In genomic region chr17:17223736-17224135, GRCh38 we compare ENCODE assay signal across 24 cellular contexts. TPM values are rescaled to one million over a fixed set of nuclear protein-coding genes. Genes with fewer than 3 reads are reported as not detected.
DNase-seq lines count a peak whose midpoint lies in the region; FAIRE-seq and TF ChIP-seq lines count a peak whose summit lies in the region.
"Had no signal": no experiment of that assay in that cellular context is flagged by ENCODE, and none has a peak within 500 bp of the region (broad histone marks: within the 10 kb centered on the region; RNA-seq: fewer than 3 reads in every experiment).

No MANE protein-coding gene starts in this region.

- peaks cover 77% of the 10 kb centered on the region for H3K79me2 ChIP-seq in osteoblast (ENCODE audit: insufficient read depth, low read length)

- H2AFZ ChIP-seq in osteoblast (ENCODE audit: low read length): no peak overlapping the region

- H3K9me3 ChIP-seq in kidney (ENCODE audit: control insufficient read depth in 1 of 2, low read length in 2 of 2): no peaks in the 10 kb centered on the region
- no peaks in the 10 kb centered on the region for H3K9me3 ChIP-seq in osteoblast (ENCODE audit: low read depth, low read length)
- H3K9me3 ChIP-seq: A549, BE2C, HAP-1 had no signal

- TF ChIP-seq CTCF in kidney (IDR thresholded peaks at IDR 0.05; ENCODE audit: borderline replicate concordance, extremely low read depth, insufficient read depth): no peak
- TF ChIP-seq CTCF in osteoblast (IDR thresholded peaks at IDR 0.05; ENCODE audit: extremely low read depth, low read depth, low read length): no peak

- no peaks in the 10 kb centered on the region for H3K4me1 ChIP-seq in kidney (ENCODE audit: control insufficient read depth in 1 of 2, insufficient read depth in 1 of 2, low read depth in 1 of 2, low read length in 2 of 2)
- no peaks in the 10 kb centered on the region for H3K4me1 ChIP-seq in osteoblast (ENCODE audit: insufficient read depth, low read length)
- H3K4me1 ChIP-seq: A549, HAP-1 had no signal

- H3K9ac ChIP-seq in kidney (ENCODE audit: low read length in 2 of 2): no peak overlapping the region

- H3K27ac ChIP-seq in kidney (ENCODE audit: low read depth in 2 of 2, low read length in 2 of 2): no peak overlapping the region
- no peak overlapping the region for H3K27ac ChIP-seq in osteoblast (ENCODE audit: low read depth, low read length)
- H3K27ac ChIP-seq: A549 had no signal

- H3K4me1 Mint-ChIP-seq in activated naive CD4-positive, alpha-beta T cell treated with anti-CD3 and anti-CD28 coated beads, Interleukin-2, amount 10 ng/mL, durations not matched to agents 7 days and 5 days: no peaks in the 10 kb centered on the region
- H3K4me1 Mint-ChIP-seq in T-helper 2 cell treated with Interferon-gamma antibody and Interleukin-4, amounts not matched to agents 5 μg/mL and 100 μg/mL, for 36 hours (ENCODE audit: low read depth): no peaks in the 10 kb centered on the region
- H3K4me1 Mint-ChIP-seq: CD4-positive, alpha-beta memory T cell had no signal

- FAIRE-seq in kidney (lab: Jason Lieb, UNC): no peak
- FAIRE-seq: A549, GM12891, GM18507, H54 had no signal

- H3K4me3 Mint-ChIP-seq in activated naive CD4-positive, alpha-beta T cell treated with anti-CD3 and anti-CD28 coated beads, Interleukin-2, amount 10 ng/mL, durations not matched to agents 7 days and 5 days: no peak overlapping the region
- no peak overlapping the region for H3K4me3 Mint-ChIP-seq in T-helper 2 cell treated with Interferon-gamma antibody and Interleukin-4, amounts not matched to agents 5 μg/mL and 100 μg/mL, for 36 hours
- H3K4me3 Mint-ChIP-seq: CD4-positive, alpha-beta memory T cell; HFFc6 had no signal

- peaks cover 19% of the 10 kb centered on the region for H4K20me1 ChIP-seq in osteoblast (ENCODE audit: insufficient read depth, low read length)

- H3K36me3 ChIP-seq in kidney (ENCODE audit: control insufficient read depth in 1 of 2, insufficient read depth in 2 of 2, low read length in 2 of 2) (peaks cover 52 to 82% of the 10 kb centered on the region in 2 donors), osteoblast (ENCODE audit: insufficient read depth, low read length) (peaks cover 87% of the 10 kb centered on the region)

- CTCF ChIA-PET in activated naive CD4-positive, alpha-beta T cell treated with anti-CD3 and anti-CD28 coated beads, Interleukin-2, amount 10 ng/mL, durations not matched to agents 7 days and 5 days (lab: Charles Lee): no interaction called here

- H3K9me3 Mint-ChIP-seq in activated naive CD4-positive, alpha-beta T cell treated with anti-CD3 and anti-CD28 coated beads, Interleukin-2, amount 10 ng/mL, durations not matched to agents 7 days and 5 days: no peaks in the 10 kb centered on the region
- H3K9me3 Mint-ChIP-seq in T-helper 2 cell treated with Interferon-gamma antibody and Interleukin-4, amounts not matched to agents 5 μg/mL and 100 μg/mL, for 36 hours: no peaks in the 10 kb centered on the region
- H3K9me3 Mint-ChIP-seq: HFFc6 had no signal

- H3K36me3 Mint-ChIP-seq in activated naive CD4-positive, alpha-beta T cell treated with anti-CD3 and anti-CD28 coated beads, Interleukin-2, amount 10 ng/mL, durations not matched to agents 7 days and 5 days: peaks cover 63% of the 10 kb centered on the region
- H3K36me3 Mint-ChIP-seq in T-helper 2 cell treated with Interferon-gamma antibody and Interleukin-4, amounts not matched to agents 5 μg/mL and 100 μg/mL, for 36 hours (ENCODE audit: low read depth): peaks cover 55% of the 10 kb centered on the region

- DNase-seq in activated naive CD4-positive, alpha-beta T cell treated with anti-CD3 and anti-CD28 coated beads, Interleukin-2, amount 10 ng/mL, durations not matched to agents 7 days and 5 days: no peak
- DNase-seq in activated naive CD4-positive, alpha-beta T cell treated with anti-CD3 and anti-CD28 coated beads, Interleukin-2, amount 50 U/mL, for 16 hours: no peak
- DNase-seq in kidney (peak; percentile 46), osteoblast (ENCODE audit: insufficient read length, low spot score, missing footprints) (peak; percentile 80), SHP77 (lab: John Stamatoyannopoulos, UW) (no peak), NCI-H187 treated with DMSO at 0.1 percent for 48 hours (lab: John Stamatoyannopoulos, UW) (no peak)
- no peak for DNase-seq in T-helper 2 cell treated with Interferon-gamma antibody and Interleukin-4, amounts not matched to agents 5 μg/mL and 100 μg/mL, for 36 hours (ENCODE audit: low spot score)
- DNase-seq: 8988T; ACHN; AML-193; BE2C; Calu3; CD4-positive, alpha-beta memory T cell; COR-L47; DMS53; DMS79 treated with DMSO at 0.1 percent for 48 hours; GF-D8; GOT3; HFFc6 had no signal

- intact Hi-C loops in kidney (cut with DNase I): no loop called here

- no peaks in the 10 kb centered on the region for H3K27me3 ChIP-seq in osteoblast (ENCODE audit: insufficient read depth, low read length)
- H3K27me3 ChIP-seq: BE2C had no signal

- H3K4me3 ChIP-seq in kidney (ENCODE audit: low read length in 2 of 2) (no peak overlapping the region), osteoblast (ENCODE audit: insufficient read depth, low read length) (no peak overlapping the region)
- H3K4me3 ChIP-seq: A549, HAP-1 had no signal

- H3K27ac Mint-ChIP-seq in activated naive CD4-positive, alpha-beta T cell treated with anti-CD3 and anti-CD28 coated beads, Interleukin-2, amount 10 ng/mL, durations not matched to agents 7 days and 5 days: peak overlapping the region; percentile 74
- no peak overlapping the region for H3K27ac Mint-ChIP-seq in T-helper 2 cell treated with Interferon-gamma antibody and Interleukin-4, amounts not matched to agents 5 μg/mL and 100 μg/mL, for 36 hours
- H3K27ac Mint-ChIP-seq: HFFc6 had no signal

- no peaks in the 10 kb centered on the region for H3K27me3 Mint-ChIP-seq in activated naive CD4-positive, alpha-beta T cell treated with anti-CD3 and anti-CD28 coated beads, Interleukin-2, amount 10 ng/mL, durations not matched to agents 7 days and 5 days
- no peaks in the 10 kb centered on the region for H3K27me3 Mint-ChIP-seq in T-helper 2 cell treated with Interferon-gamma antibody and Interleukin-4, amounts not matched to agents 5 μg/mL and 100 μg/mL, for 36 hours (ENCODE audit: low read depth)
- H3K27me3 Mint-ChIP-seq: CD4-positive, alpha-beta memory T cell had no signal

- H3K4me2 ChIP-seq in osteoblast (ENCODE audit: insufficient read depth, low read length): no peak overlapping the region
- H3K4me2 ChIP-seq: A549 had no signal

RNA-seq across cellular contexts. Expression of gene FLCN, which starts 13.2 kb away (rescaled TPM):
- total RNA-seq in kidney (44.4 TPM), osteoblast (104 and 174 TPM in 2 replicates)
- 14.2 TPM for polyA plus RNA-seq in kidney (ENCODE audit: insufficient read depth, low read depth, low replicate concordance)

RNA-seq across cellular contexts. Expression of gene PLD6, which starts 17.6 kb away (rescaled TPM):
- total RNA-seq in kidney: 3.7 TPM
- 2.9 TPM for polyA plus RNA-seq in kidney (ENCODE audit: insufficient read depth, low read depth, low replicate concordance)
- 1.4 and 2.7 TPM in 2 replicates for total RNA-seq in osteoblast

RNA-seq across cellular contexts. Expression of gene COPS3, which starts 57.3 kb away (rescaled TPM):
- 48.1 TPM for total RNA-seq in kidney
- polyA plus RNA-seq in kidney (ENCODE audit: insufficient read depth, low read depth, low replicate concordance): 46.9 TPM
- total RNA-seq in osteoblast: 76.0 and 78.5 TPM in 2 replicates

Comparison
In these comparisons a context has a peak if more than half of its experiments do, and no peak if none do; other contexts are left out.
1. DNase-seq: peak in kidney (single experiment) and osteoblast (single experiment); none in activated naive CD4-positive, alpha-beta T cell treated with anti-CD3 and anti-CD28 coated beads, Interleukin-2, amount 10 ng/mL, durations not matched to agents 7 days and 5 days (single experiment), activated naive CD4-positive, alpha-beta T cell treated with anti-CD3 and anti-CD28 coated beads, Interleukin-2, amount 50 U/mL, for 16 hours (single experiment), SHP77 (0 of 2), NCI-H187 treated with DMSO at 0.1 percent for 48 hours (single experiment) and T-helper 2 cell treated with Interferon-gamma antibody and Interleukin-4, amounts not matched to agents 5 μg/mL and 100 μg/mL, for 36 hours (single experiment).